ENCODE assay signal across 8 cellular contexts in genomic region chr12:121773011-121773777, GRCh38. TPM values are rescaled to one million over a fixed set of nuclear protein-coding genes. Genes with fewer than 3 reads are reported as not detected.
DNase-seq lines count a peak whose midpoint lies in the region; ATAC-seq and TF ChIP-seq lines count a peak whose summit lies in the region.

No MANE protein-coding gene starts in this region.

- H3K27ac ChIP-seq in heart left ventricle: peak overlapping the region in 10 of 12 donors; percentile 28 to 76 (median 68)

- no peaks in the 10 kb centered on the region for H3K9me3 Mint-ChIP-seq in activated naive CD4-positive, alpha-beta T cell treated with anti-CD3 and anti-CD28 coated beads, Interleukin-2, amount 10 ng/mL, durations not matched to agents 7 days and 5 days

- no peak for TF ChIP-seq POLR2A in heart left ventricle (IDR thresholded peaks at IDR 0.05)

- no peaks in the 10 kb centered on the region for H3K9me3 ChIP-seq in heart left ventricle

- CTCF ChIA-PET in activated naive CD4-positive, alpha-beta T cell treated with anti-CD3 and anti-CD28 coated beads, Interleukin-2, amount 10 ng/mL, durations not matched to agents 7 days and 5 days (lab: Charles Lee): interaction anchor here (0.5 to 14.1 kb wide), 21 partner anchors 8 to 274 kb away, joined by 3 to 300 read pairs (median 5); partner anchors contain the start of genes RHOF and TMEM120B

- H3K4me3 Mint-ChIP-seq in activated naive CD4-positive, alpha-beta T cell treated with anti-CD3 and anti-CD28 coated beads, Interleukin-2, amount 10 ng/mL, durations not matched to agents 7 days and 5 days: no peak overlapping the region

- peaks cover 1% of the 10 kb centered on the region for H3K36me3 Mint-ChIP-seq in activated naive CD4-positive, alpha-beta T cell treated with anti-CD3 and anti-CD28 coated beads, Interleukin-2, amount 10 ng/mL, durations not matched to agents 7 days and 5 days

- H3K4me3 ChIP-seq in heart left ventricle: peak overlapping the region in 1 of 12 donors; percentile 8

- H3K4me1 ChIP-seq in heart left ventricle: peaks cover 0 to 62% (median 21%) of the 10 kb centered on the region in 12 donors

- H3K27ac Mint-ChIP-seq in activated naive CD4-positive, alpha-beta T cell treated with anti-CD3 and anti-CD28 coated beads, Interleukin-2, amount 10 ng/mL, durations not matched to agents 7 days and 5 days: peak overlapping the region; percentile 11

- WGBS in heart left ventricle, 4 donors: 34 to 41% (median 37%) methylated on average over 14 of the region's 14 CpGs

- TF ChIP-seq CTCF in LNCAP (IDR thresholded peaks at IDR 0.05) (peak; percentile 87), heart left ventricle (IDR thresholded peaks at IDR 0.05) (peak; percentile 64 to 82 (median 75))

- H3K27me3 Mint-ChIP-seq in activated naive CD4-positive, alpha-beta T cell treated with anti-CD3 and anti-CD28 coated beads, Interleukin-2, amount 10 ng/mL, durations not matched to agents 7 days and 5 days: no peaks in the 10 kb centered on the region

- DNase-seq in Daoy (ENCODE audit: low read depth) (peak; percentile 83), SHP77 treated with DMSO at 0.1 percent for 48 hours (lab: John Stamatoyannopoulos, UW) (peak; percentile 51), heart left ventricle (peak in 4 of 5 donors; percentile 66 to 87 (median 73)), retina (peak; percentile 73), NCI-H1048 (lab: John Stamatoyannopoulos, UW) (no peak)
- DNase-seq in activated naive CD4-positive, alpha-beta T cell treated with anti-CD3 and anti-CD28 coated beads, Interleukin-2, amount 10 ng/mL, durations not matched to agents 7 days and 5 days: peak; percentile 90

- peaks cover 25% of the 10 kb centered on the region for H3K4me1 Mint-ChIP-seq in activated naive CD4-positive, alpha-beta T cell treated with anti-CD3 and anti-CD28 coated beads, Interleukin-2, amount 10 ng/mL, durations not matched to agents 7 days and 5 days

- peaks cover 0 to 3% (median 0%) of the 10 kb centered on the region in 9 donors for H3K36me3 ChIP-seq in heart left ventricle

- intact Hi-C loops in heart left ventricle (cut with DNase I): loop anchor here in 9 of 10 donors (1.0 to 5.0 kb wide), 5 partner anchors 61 to 76 kb away; partner anchors contain the start of gene TMEM120B (in 5 of the 9)

- ATAC-seq in GM21737 (IDR thresholded peaks at IDR 0.05; ENCODE audit: unreplicated experiment) (peak; percentile 55), heart left ventricle (peak; percentile 58 to 72 (median 67))

- no peaks in the 10 kb centered on the region for H3K27me3 ChIP-seq in heart left ventricle

RNA-seq across cellular contexts. Expression of gene RHOF, which starts 20.3 kb away (rescaled TPM):
- 16.1 and 19.1 TPM in 2 replicates for total RNA-seq in Daoy (2014; rRNA removed; shearing (Covaris generic))
- 10 to 100 TPM; 18.8 to 45.2 (median 26.6) TPM for total RNA-seq in heart left ventricle
- polyA plus RNA-seq in heart left ventricle: 10 to 100 TPM; 18.8 to 23.8 TPM

RNA-seq across cellular contexts. Expression of gene SETD1B, which starts 30.6 kb away (rescaled TPM):
- total RNA-seq in Daoy (2014; rRNA removed; shearing (Covaris generic)): 2.3 and 2.6 TPM in 2 replicates
- 10 to 100 TPM in 5 of 9 donors, 1 to 10 TPM in 4; 6.2 to 17.0 (median 12.0) TPM for total RNA-seq in heart left ventricle
- polyA plus RNA-seq in heart left ventricle: 1 to 10 TPM; 6.9 to 7.2 TPM
